ENCODE assay signal across 8 cellular contexts in genomic region chr14:103562385-103563088, GRCh38. TPM values are rescaled to one million over a fixed set of nuclear protein-coding genes. Genes with fewer than 3 reads are reported as not detected.
DNase-seq lines count a peak whose midpoint lies in the region; ATAC-seq and TF ChIP-seq lines count a peak whose summit lies in the region.

Gene BAG5 (minus strand): TSS chr14:103562657. CDS start chr14:103561164, 1,493 bp downstream.
Gene COA8 (plus strand): TSS chr14:103562960. CDS start chr14:103563002, 42 bp downstream.

- DNase-seq in DMS53 treated with DMSO at 0.1 percent for 48 hours (lab: John Stamatoyannopoulos, UW; ENCODE audit: unreplicated experiment) (peak; percentile 72), RKO (ENCODE audit: low spot score) (peak; percentile 88), fibroblast of gingiva (ENCODE audit: low read depth) (peak; percentile 88)
- peak; percentile 83 for DNase-seq in activated T-helper 1 cell treated with anti-CD3 and anti-CD28 coated beads, Interleukin-12 subunit alpha, Interleukin-12 subunit beta, Interleukin-2, Interleukin-4 antibody, amounts not matched to agents 30 ng/mL and 10 ng/mL and 1 ng/mL, durations not matched to agents 14 hours and 24 hours and 36 hours (ENCODE audit: low spot score)
- DNase-seq in naive thymus-derived CD4-positive, alpha-beta T cell: peak; percentile 81 to 94 (median 88)

- CTCF ChIA-PET in naive thymus-derived CD4-positive, alpha-beta T cell (lab: Charles Lee): interaction anchor here (0.9 to 1.4 kb wide), 2 partner anchors 10 to 66 kb away, joined by 3 to 4 read pairs; partner anchors contain the start of gene KLC1

- no peaks in the 10 kb centered on the region for H3K9me3 Mint-ChIP-seq in activated T-helper 1 cell treated with anti-CD3 and anti-CD28 coated beads, Interleukin-12 subunit alpha, Interleukin-12 subunit beta, Interleukin-2, Interleukin-4 antibody, amounts not matched to agents 30 ng/mL and 10 ng/mL and 1 ng/mL, durations not matched to agents 14 hours and 24 hours and 36 hours
- H3K9me3 Mint-ChIP-seq in naive thymus-derived CD4-positive, alpha-beta T cell: peaks cover 0 to 1% (median 0%) of the 10 kb centered on the region in 11 donors
- H3K9me3 Mint-ChIP-seq in stimulated activated memory B cell treated with anti-CD40 and anti-IgM and Interleukin-4, amounts not matched to agents 10 μg/mL and 1 μg/mL and 100 μg/mL, for 72 hours: no peaks in the 10 kb centered on the region

- peaks cover 32 to 38% of the 10 kb centered on the region in 2 donors for H3K4me1 ChIP-seq in naive thymus-derived CD4-positive, alpha-beta T cell (ENCODE audit: control insufficient read depth in 2 of 2, insufficient read depth in 2 of 2, low read length in 2 of 2)

- H3K9me3 ChIP-seq in naive thymus-derived CD4-positive, alpha-beta T cell (ENCODE audit: control insufficient read depth in 2 of 3, low read length in 3 of 3): no peaks in the 10 kb centered on the region

- H3K36me3 Mint-ChIP-seq in activated T-helper 1 cell treated with anti-CD3 and anti-CD28 coated beads, Interleukin-12 subunit alpha, Interleukin-12 subunit beta, Interleukin-2, Interleukin-4 antibody, amounts not matched to agents 30 ng/mL and 10 ng/mL and 1 ng/mL, durations not matched to agents 14 hours and 24 hours and 36 hours (ENCODE audit: low read depth): peaks cover 24% of the 10 kb centered on the region
- H3K36me3 Mint-ChIP-seq in naive thymus-derived CD4-positive, alpha-beta T cell: peaks cover 0 to 13% (median 5%) of the 10 kb centered on the region in 5 donors
- peaks cover 7% of the 10 kb centered on the region for H3K36me3 Mint-ChIP-seq in stimulated activated memory B cell treated with anti-CD40 and anti-IgM and Interleukin-4, amounts not matched to agents 10 μg/mL and 1 μg/mL and 100 μg/mL, for 72 hours

- intact Hi-C loops in activated T-helper 1 cell treated with anti-CD3 and anti-CD28 coated beads, Interleukin-12 subunit alpha, Interleukin-12 subunit beta, Interleukin-2, Interleukin-4 antibody, amounts not matched to agents 30 ng/mL and 10 ng/mL and 1 ng/mL, durations not matched to agents 14 hours and 24 hours and 36 hours (cut with micrococcal nuclease): loop anchor here (1.0 to 5.0 kb wide), 8 partner anchors 10 to 1424 kb away; partner anchors contain the start of genes EIF5, KLC1, TRMT61A and WDR20
- intact Hi-C loops in naive thymus-derived CD4-positive, alpha-beta T cell (cut with micrococcal nuclease): loop anchor here (1.0 to 5.0 kb wide), 9 partner anchors 33 to 360 kb away; partner anchors contain the start of genes KLC1 (in 2 of the 2), MARK3 (in 2 of the 2), TRMT61A (in 2 of the 2) and XRCC3 (in 2 of the 2)

- H3K4me1 Mint-ChIP-seq in activated T-helper 1 cell treated with anti-CD3 and anti-CD28 coated beads, Interleukin-12 subunit alpha, Interleukin-12 subunit beta, Interleukin-2, Interleukin-4 antibody, amounts not matched to agents 30 ng/mL and 10 ng/mL and 1 ng/mL, durations not matched to agents 14 hours and 24 hours and 36 hours (ENCODE audit: low read depth): peaks cover 29% of the 10 kb centered on the region
- H3K4me1 Mint-ChIP-seq in naive thymus-derived CD4-positive, alpha-beta T cell: peaks cover 47 to 73% (median 62%) of the 10 kb centered on the region in 7 donors
- H3K4me1 Mint-ChIP-seq in stimulated activated memory B cell treated with anti-CD40 and anti-IgM and Interleukin-4, amounts not matched to agents 10 μg/mL and 1 μg/mL and 100 μg/mL, for 72 hours: peaks cover 57% of the 10 kb centered on the region

- TF ChIP-seq EP300 in Ishikawa (IDR thresholded peaks at IDR 0.05; ENCODE audit: borderline replicate concordance): no peak

- no peak for TF ChIP-seq RAD21 in Ishikawa (IDR thresholded peaks at IDR 0.05; ENCODE audit: low read depth)

- H3K27me3 ChIP-seq in naive thymus-derived CD4-positive, alpha-beta T cell (ENCODE audit: control insufficient read depth in 2 of 2, insufficient read depth in 2 of 2, low read length in 2 of 2): no peaks in the 10 kb centered on the region

- H3K36me3 ChIP-seq in naive thymus-derived CD4-positive, alpha-beta T cell (ENCODE audit: control insufficient read depth in 2 of 3, insufficient read depth in 3 of 3, low read length in 3 of 3): peaks cover 8 to 41% (median 11%) of the 10 kb centered on the region in 3 experiments

- H3K27ac Mint-ChIP-seq in activated T-helper 1 cell treated with anti-CD3 and anti-CD28 coated beads, Interleukin-12 subunit alpha, Interleukin-12 subunit beta, Interleukin-2, Interleukin-4 antibody, amounts not matched to agents 30 ng/mL and 10 ng/mL and 1 ng/mL, durations not matched to agents 14 hours and 24 hours and 36 hours: peak within 1 kb of the TSS; percentile 94
- peak within 1 kb of the TSS; percentile 87 to 96 (median 92) for H3K27ac Mint-ChIP-seq in naive thymus-derived CD4-positive, alpha-beta T cell
- peak within 1 kb of the TSS; percentile 94 for H3K27ac Mint-ChIP-seq in stimulated activated memory B cell treated with anti-CD40 and anti-IgM and Interleukin-4, amounts not matched to agents 10 μg/mL and 1 μg/mL and 100 μg/mL, for 72 hours

- peak within 1 kb of the TSS; percentile 87 for H3K27ac ChIP-seq in naive thymus-derived CD4-positive, alpha-beta T cell (ENCODE audit: low read depth, low read length)

- ATAC-seq in GM21529 (IDR thresholded peaks at IDR 0.05; ENCODE audit: unreplicated experiment): peak; percentile 73
- peak; percentile 91 for ATAC-seq in naive thymus-derived CD4-positive, alpha-beta T cell
- peak; percentile 92 for ATAC-seq in stimulated activated memory B cell treated with anti-CD40 and anti-IgM and Interleukin-4, amounts not matched to agents 10 μg/mL and 1 μg/mL and 100 μg/mL, for 72 hours

- no peaks in the 10 kb centered on the region for H3K27me3 Mint-ChIP-seq in activated T-helper 1 cell treated with anti-CD3 and anti-CD28 coated beads, Interleukin-12 subunit alpha, Interleukin-12 subunit beta, Interleukin-2, Interleukin-4 antibody, amounts not matched to agents 30 ng/mL and 10 ng/mL and 1 ng/mL, durations not matched to agents 14 hours and 24 hours and 36 hours (ENCODE audit: insufficient read depth)
- no peaks in the 10 kb centered on the region for H3K27me3 Mint-ChIP-seq in naive thymus-derived CD4-positive, alpha-beta T cell
- no peaks in the 10 kb centered on the region for H3K27me3 Mint-ChIP-seq in stimulated activated memory B cell treated with anti-CD40 and anti-IgM and Interleukin-4, amounts not matched to agents 10 μg/mL and 1 μg/mL and 100 μg/mL, for 72 hours

- POLR2A ChIA-PET in naive thymus-derived CD4-positive, alpha-beta T cell (lab: Charles Lee): interaction anchor here (0.6 to 1.1 kb wide), 8 partner anchors 9 to 229 kb away, joined by 3 to 6 read pairs (median 4); partner anchors contain the start of genes CKB, EIF5 and KLC1

- peak within 1 kb of the TSS; percentile 91 for H3K4me3 ChIP-seq in naive thymus-derived CD4-positive, alpha-beta T cell (ENCODE audit: low read length)

- peak within 1 kb of the TSS; percentile 96 for H3K4me3 Mint-ChIP-seq in activated T-helper 1 cell treated with anti-CD3 and anti-CD28 coated beads, Interleukin-12 subunit alpha, Interleukin-12 subunit beta, Interleukin-2, Interleukin-4 antibody, amounts not matched to agents 30 ng/mL and 10 ng/mL and 1 ng/mL, durations not matched to agents 14 hours and 24 hours and 36 hours
- peak within 1 kb of the TSS; percentile 91 to 98 (median 94) for H3K4me3 Mint-ChIP-seq in naive thymus-derived CD4-positive, alpha-beta T cell
- H3K4me3 Mint-ChIP-seq in stimulated activated memory B cell treated with anti-CD40 and anti-IgM and Interleukin-4, amounts not matched to agents 10 μg/mL and 1 μg/mL and 100 μg/mL, for 72 hours: peak within 1 kb of the TSS; percentile 91

TF ChIP-seq in Ishikawa, 13 proteins besides CTCF, POLR2A, EP300 and RAD21 (continues in another document):
- no peak for TF ChIP-seq REST (IDR thresholded peaks at IDR 0.05; ENCODE audit: low read depth)
- 0 out of 2 replicates have a peak, but pooled peaks have one; percentile 37 for TF ChIP-seq TEAD4 (IDR thresholded peaks at IDR 0.05)
- TF ChIP-seq TAF1 (IDR thresholded peaks at IDR 0.05; ENCODE audit: low read depth): peak; percentile 44; the same call in 1 of the 2 replicates
- TF ChIP-seq CREB1 (IDR thresholded peaks at IDR 0.05; ENCODE audit: low read depth): no peak
- peak; percentile 74 for TF ChIP-seq EGR1 (IDR thresholded peaks at IDR 0.05)
- no peak for TF ChIP-seq NFIC (IDR thresholded peaks at IDR 0.05)

RNA-seq across cellular contexts. Expression of gene BAG5, which starts in this region (rescaled TPM):
- total RNA-seq in activated T-helper 1 cell treated with anti-CD3 and anti-CD28 coated beads, Interleukin-12 subunit alpha, Interleukin-12 subunit beta, Interleukin-2, Interleukin-4 antibody, amounts not matched to agents 30 ng/mL and 10 ng/mL and 1 ng/mL, durations not matched to agents 14 hours and 24 hours and 36 hours: 33.8 and 34.1 TPM in 2 replicates
- total RNA-seq in naive thymus-derived CD4-positive, alpha-beta T cell: 10 to 100 TPM; 29.9 to 38.9 (median 36.4) TPM
- 10 to 100 TPM; 46.2 to 51.7 TPM for polyA plus RNA-seq in naive thymus-derived CD4-positive, alpha-beta T cell

RNA-seq across cellular contexts. Expression of gene COA8, which starts in this region (rescaled TPM):
- 37.2 and 39.7 TPM in 2 replicates for total RNA-seq in activated T-helper 1 cell treated with anti-CD3 and anti-CD28 coated beads, Interleukin-12 subunit alpha, Interleukin-12 subunit beta, Interleukin-2, Interleukin-4 antibody, amounts not matched to agents 30 ng/mL and 10 ng/mL and 1 ng/mL, durations not matched to agents 14 hours and 24 hours and 36 hours
- total RNA-seq in naive thymus-derived CD4-positive, alpha-beta T cell: 10 to 100 TPM; 13.6 to 26.3 (median 24.1) TPM
- 10 to 100 TPM; 36.7 to 51.3 TPM for polyA plus RNA-seq in naive thymus-derived CD4-positive, alpha-beta T cell

Comparison
In these comparisons a context has a peak if more than half of its experiments do, and no peak if none do; other contexts are left out.
1. Peak in every context shown above with its lines: DNase-seq, ATAC-seq, H3K4me3 ChIP-seq and H3K27ac ChIP-seq.